Comparison of ENCODE assay signal across 12 cellular contexts in genomic region chr3:12507871-12508281, GRCh38. TPM values are rescaled to one million over a fixed set of nuclear protein-coding genes. Genes with fewer than 3 reads are reported as not detected.
A peak's percentile ranks its signal among the peaks of the same experiment; 100 is the strongest.
DNase-seq lines count a peak whose midpoint lies in the region; ATAC-seq and TF ChIP-seq lines count a peak whose summit lies in the region.
"Had no signal": no experiment of that assay in that cellular context is flagged by ENCODE, and none has a peak within 500 bp of the region (broad histone marks: within the 10 kb centered on the region; RNA-seq: fewer than 3 reads in every experiment).

No MANE protein-coding gene starts in this region.

- TF ChIP-seq CTCF in MCF 10A (IDR thresholded peaks at IDR 0.05; ENCODE audit: unreplicated experiment) = no peak
- TF ChIP-seq CTCF in hepatocyte (IDR thresholded peaks at IDR 0.05; ENCODE audit: poor library complexity) = no peak
- TF ChIP-seq CTCF in transverse colon (IDR thresholded peaks at IDR 0.05) = no peak
- no peak for TF ChIP-seq CTCF in GM10248 (IDR thresholded peaks at IDR 0.05; ENCODE audit: control extremely low read depth, extremely low read depth, low read depth, missing control alignments)

- no peaks in the 10 kb centered on the region for H3K4me1 ChIP-seq in hepatocyte (ENCODE audit: insufficient read depth)
- no peaks in the 10 kb centered on the region for H3K4me1 ChIP-seq in transverse colon

- H3K9me3 ChIP-seq in hepatocyte (ENCODE audit: low read depth) (no peaks in the 10 kb centered on the region), transverse colon (no peaks in the 10 kb centered on the region)

- no peaks in the 10 kb centered on the region for H3K27me3 Mint-ChIP-seq in MCF 10A (ENCODE audit: insufficient read depth, unreplicated experiment)
- H3K27me3 Mint-ChIP-seq in activated CD8-positive, alpha-beta memory T cell treated with anti-CD3 and anti-CD28 coated beads, Interleukin-2, amount 10 ng/mL, durations not matched to agents 7 days and 5 days = no peaks in the 10 kb centered on the region

- H3K27ac ChIP-seq in hepatocyte (peak overlapping the region; percentile 65), transverse colon (peak overlapping the region; percentile 18 to 68 (median 42))
- H3K27ac ChIP-seq: WERI-Rb-1 had no signal

- peak overlapping the region; percentile 69 for H3K4me3 Mint-ChIP-seq in MCF 10A (ENCODE audit: unreplicated experiment)
- no peak overlapping the region for H3K4me3 Mint-ChIP-seq in activated CD8-positive, alpha-beta memory T cell treated with anti-CD3 and anti-CD28 coated beads, Interleukin-2, amount 10 ng/mL, durations not matched to agents 7 days and 5 days

- WGBS in hepatocyte (ENCODE audit: low lambda C conversion rate, missing lambda C conversion rate) = 74% methylated on average over 4 of the region's 4 CpGs
- WGBS in transverse colon (ENCODE audit: low coverage in 1 of 2), 2 donors = 50 to 60% methylated on average over 1 to 4 of the region's 4 CpGs

- intact Hi-C loops in MCF 10A (cut with micrococcal nuclease) = loop anchor here (5.0 kb wide), 1 partner anchor 49 kb away; the partner anchor contains the start of gene MKRN2
- intact Hi-C loops in transverse colon (cut with DNase I; ENCODE audit: low total_unique reads) = no loop called here

- no peaks in the 10 kb centered on the region for H3K27me3 ChIP-seq in hepatocyte
- H3K27me3 ChIP-seq in transverse colon = no peaks in the 10 kb centered on the region

- no peaks in the 10 kb centered on the region for H3K9me3 Mint-ChIP-seq in MCF 10A (ENCODE audit: unreplicated experiment)
- no peaks in the 10 kb centered on the region for H3K9me3 Mint-ChIP-seq in activated CD8-positive, alpha-beta memory T cell treated with anti-CD3 and anti-CD28 coated beads, Interleukin-2, amount 10 ng/mL, durations not matched to agents 7 days and 5 days (ENCODE audit: low read depth)

- H3K36me3 Mint-ChIP-seq in MCF 10A (ENCODE audit: insufficient read depth, unreplicated experiment) = peaks cover 41% of the 10 kb centered on the region
- H3K36me3 Mint-ChIP-seq in activated CD8-positive, alpha-beta memory T cell treated with anti-CD3 and anti-CD28 coated beads, Interleukin-2, amount 10 ng/mL, durations not matched to agents 7 days and 5 days = peaks cover 16% of the 10 kb centered on the region

- no peak overlapping the region for H3K4me3 ChIP-seq in hepatocyte
- no peak overlapping the region for H3K4me3 ChIP-seq in transverse colon

- in situ Hi-C loops in transverse colon (cut with MboI; ENCODE audit: low pct_ligation_motif_present in 1 of 4, low pct_unique_long_range_greater_than_20kb in 1 of 4, low sequenced_read_pairs in 3 of 4) = no loop called here

- H3K9me2 ChIP-seq in hepatocyte (replicated peaks; ENCODE audit: insufficient read depth) = no peaks in the 10 kb centered on the region

- BruUV-seq in MCF 10A (replicated peaks; lab: Mats Ljungman, UMichigan) = no TSS peak

- peak overlapping the region; percentile 93 for H3K27ac Mint-ChIP-seq in MCF 10A (ENCODE audit: low read depth, unreplicated experiment)
- H3K27ac Mint-ChIP-seq in activated CD8-positive, alpha-beta memory T cell treated with anti-CD3 and anti-CD28 coated beads, Interleukin-2, amount 10 ng/mL, durations not matched to agents 7 days and 5 days = no peak overlapping the region

- POLR2A ChIA-PET in MCF 10A (lab: Yijun Ruan, JAX) (interaction anchor here (0.5 to 5.4 kb wide), 23 partner anchors 10 to 947 kb away, joined by 3 to 71 read pairs (median 4); partner anchors contain the start of genes MKRN2, MKRN2OS, RPL32 and TSEN2), GM10248 (lab: Yijun Ruan, JAX) (no interaction called here)

- CTCF ChIA-PET in MCF 10A (lab: Yijun Ruan, JAX) = interaction anchor here (0.6 to 2.6 kb wide), 12 partner anchors 23 to 1117 kb away, joined by 3 to 14 read pairs (median 3); partner anchors contain the start of genes MKRN2OS and TSEN2
- CTCF ChIA-PET in GM10248 (lab: Yijun Ruan, JAX) = interaction anchor here (1.2 to 2.1 kb wide), 4 partner anchors 14 to 38 kb away, joined by 3 to 9 read pairs (median 4); no protein-coding TSS in a partner anchor
- CTCF ChIA-PET in activated CD8-positive, alpha-beta memory T cell treated with anti-CD3 and anti-CD28 coated beads, Interleukin-2, amount 10 ng/mL, durations not matched to agents 7 days and 5 days (lab: Charles Lee) = interaction anchor here (0.8 kb wide), 1 partner anchor 8 kb away, joined by 3 read pairs; no protein-coding TSS in a partner anchor

- H2AFZ ChIP-seq in hepatocyte = no peak overlapping the region

- H3K4me2 ChIP-seq in hepatocyte = peak overlapping the region; percentile 33

- no peaks in the 10 kb centered on the region for H3K79me2 ChIP-seq in hepatocyte

- TF ChIP-seq EP300 in transverse colon (IDR thresholded peaks at IDR 0.05; ENCODE audit: low read depth) = no peak

- no peaks in the 10 kb centered on the region for H3K36me3 ChIP-seq in hepatocyte (replicated peaks; ENCODE audit: insufficient read depth, low read depth)
- H3K36me3 ChIP-seq in transverse colon = peaks cover 0 to 24% (median 6%) of the 10 kb centered on the region in 4 donors

- no peak for TF ChIP-seq POLR2A in transverse colon (IDR thresholded peaks at IDR 0.05)

- DNase-seq in HT1080 (ENCODE audit: low read depth) (peak; percentile 74), MCF 10A (ENCODE audit: unreplicated experiment) (peak; percentile 76), hepatocyte (ENCODE audit: low spot score) (peak; percentile 13), transverse colon (no peak), GM10248 (ENCODE audit: extremely low spot score) (no peak), germinal center (ENCODE audit: low spot score) (no peak)
- DNase-seq in activated CD8-positive, alpha-beta memory T cell treated with anti-CD3 and anti-CD28 coated beads, Interleukin-2, amount 10 ng/mL, durations not matched to agents 7 days and 5 days = no peak
- no peak for DNase-seq in activated CD4-positive, alpha-beta T cell treated with anti-CD3 and anti-CD28 coated beads for 4 hours
- DNase-seq: central memory CD4-positive, alpha-beta T cell; NCI-H774; stimulated activated CD4-positive, alpha-beta T cell treated with anti-CD3 and anti-CD28 coated beads, Interleukin-4, amount 100 ng/mL, for 24 hours; WERI-Rb-1 had no signal

- peaks cover 23% of the 10 kb centered on the region for H3K4me1 Mint-ChIP-seq in MCF 10A (ENCODE audit: insufficient read depth, unreplicated experiment)
- H3K4me1 Mint-ChIP-seq in activated CD8-positive, alpha-beta memory T cell treated with anti-CD3 and anti-CD28 coated beads, Interleukin-2, amount 10 ng/mL, durations not matched to agents 7 days and 5 days = no peaks in the 10 kb centered on the region

- no peak for ATAC-seq in activated CD8-positive, alpha-beta memory T cell treated with anti-CD3 and anti-CD28 coated beads, Interleukin-2, amount 10 ng/mL, durations not matched to agents 7 days and 5 days

- H4K20me1 ChIP-seq in hepatocyte (ENCODE audit: insufficient read depth, poor library complexity, severe bottlenecking) = no peaks in the 10 kb centered on the region

RNA-seq across cellular contexts. Expression of gene TSEN2, which starts 23.6 kb away (rescaled TPM):
- total RNA-seq in HT1080 (2014; rRNA removed; shearing (Covaris generic)) = 14.8 and 20.2 TPM in 2 replicates
- 11.9 TPM in 2 replicates for polyA plus RNA-seq in HT1080 (2015; cell fraction: cytosol; rRNA removed)
- polyA plus RNA-seq in HT1080 (2015; cell fraction: nucleus; rRNA removed) = 31.1 and 32.7 TPM in 2 replicates
- 24.5 and 32.3 TPM in 2 replicates for total RNA-seq in MCF 10A (2022)
- total RNA-seq in hepatocyte = 7.8 and 9.6 TPM in 2 replicates
- 17.8 and 23.2 TPM in 2 replicates for polyA plus RNA-seq in hepatocyte
- 10 to 100 TPM; 20.9 to 47.6 (median 30.1) TPM for total RNA-seq in transverse colon
- total RNA-seq in activated CD8-positive, alpha-beta memory T cell treated with anti-CD3 and anti-CD28 coated beads, Interleukin-2, amount 10 ng/mL, durations not matched to agents 7 days and 5 days = 10 to 100 TPM; 12.6 to 13.0 TPM

RNA-seq across cellular contexts. Expression of gene MKRN2OS, which starts 37.4 kb away (rescaled TPM):
- not detected in 2 replicates for total RNA-seq in HT1080 (2014; rRNA removed; shearing (Covaris generic))
- polyA plus RNA-seq in HT1080 (2015; cell fraction: cytosol; rRNA removed) = not detected in 2 replicates
- polyA plus RNA-seq in HT1080 (2015; cell fraction: nucleus; rRNA removed) = not detected in 2 replicates
- 0.37 and 0.47 TPM in 2 replicates for total RNA-seq in MCF 10A (2022)
- total RNA-seq in hepatocyte = 2.8 and 3.0 TPM in 2 replicates
- 2.6 and 3.3 TPM in 2 replicates for polyA plus RNA-seq in hepatocyte
- total RNA-seq in transverse colon = 1 to 10 TPM in 2 of 4 donors, not detected in 2; 3.8 to 9.7 TPM
- not detected for total RNA-seq in activated CD8-positive, alpha-beta memory T cell treated with anti-CD3 and anti-CD28 coated beads, Interleukin-2, amount 10 ng/mL, durations not matched to agents 7 days and 5 days

RNA-seq across cellular contexts. Expression of gene MKRN2, which starts 49.0 kb away (rescaled TPM):
- total RNA-seq in HT1080 (2014; rRNA removed; shearing (Covaris generic)) = 37.3 and 39.3 TPM in 2 replicates
- 34.5 and 40.2 TPM in 2 replicates for polyA plus RNA-seq in HT1080 (2015; cell fraction: cytosol; rRNA removed)
- polyA plus RNA-seq in HT1080 (2015; cell fraction: nucleus; rRNA removed) = 29.8 and 31.8 TPM in 2 replicates
- total RNA-seq in MCF 10A (2022) (22.0 and 25.6 TPM in 2 replicates), hepatocyte (29.2 and 30.1 TPM in 2 replicates), transverse colon (10 to 100 TPM; 22.9 to 30.6 (median 25.4) TPM)
- 22.6 and 24.6 TPM in 2 replicates for polyA plus RNA-seq in hepatocyte
- total RNA-seq in activated CD8-positive, alpha-beta memory T cell treated with anti-CD3 and anti-CD28 coated beads, Interleukin-2, amount 10 ng/mL, durations not matched to agents 7 days and 5 days = 10 to 100 TPM; 20.3 to 22.4 TPM

Comparison
In these comparisons a context has a peak if more than half of its experiments do, and no peak if none do; other contexts are left out.
1. DNase-seq: peak in HT1080 (single experiment), MCF 10A (single experiment) and hepatocyte (single experiment); none in transverse colon (single experiment), GM10248 (single experiment), germinal center (single experiment), activated CD8-positive, alpha-beta memory T cell treated with anti-CD3 and anti-CD28 coated beads, Interleukin-2, amount 10 ng/mL, durations not matched to agents 7 days and 5 days (single experiment) and activated CD4-positive, alpha-beta T cell treated with anti-CD3 and anti-CD28 coated beads for 4 hours (0 of 2).